Comparison of ENCODE assay signal across 1 cellular context in genomic region chr15:72319985-72320671, GRCh38.
TF ChIP-seq lines count a peak whose summit lies in the region.

Gene CELF6 (minus strand): TSS chr15:72320157. CDS start chr15:72319874, 283 bp downstream.

TF ChIP-seq in HEK293, 187 proteins besides CTCF, POLR2A, EP300 and RAD21 (continued from another document and continues in another):
- no peak for TF ChIP-seq ZBTB44 (tag by site-specific recombination; IDR thresholded peaks at IDR 0.05)
- TF ChIP-seq ZNF394 (tag by site-specific recombination; IDR thresholded peaks at IDR 0.05; ENCODE audit: borderline replicate concordance): no peak
- TF ChIP-seq ZNF776 (tag by site-specific recombination; IDR thresholded peaks at IDR 0.05; ENCODE audit: borderline replicate concordance): no peak
- TF ChIP-seq GLIS1 (tag by site-specific recombination; IDR thresholded peaks at IDR 0.05): peak; percentile 65
- no peak for TF ChIP-seq ZNF514 (tag by site-specific recombination; IDR thresholded peaks at IDR 0.05)
- TF ChIP-seq, protein P1, sequence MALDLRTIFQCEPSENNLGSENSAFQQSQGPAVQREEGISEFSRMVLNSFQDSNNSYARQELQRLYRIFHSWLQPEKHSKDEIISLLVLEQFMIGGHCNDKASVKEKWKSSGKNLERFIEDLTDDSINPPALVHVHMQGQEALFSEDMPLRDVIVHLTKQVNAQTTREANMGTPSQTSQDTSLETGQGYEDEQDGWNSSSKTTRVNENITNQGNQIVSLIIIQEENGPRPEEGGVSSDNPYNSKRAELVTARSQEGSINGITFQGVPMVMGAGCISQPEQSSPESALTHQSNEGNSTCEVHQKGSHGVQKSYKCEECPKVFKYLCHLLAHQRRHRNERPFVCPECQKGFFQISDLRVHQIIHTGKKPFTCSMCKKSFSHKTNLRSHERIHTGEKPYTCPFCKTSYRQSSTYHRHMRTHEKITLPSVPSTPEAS (tag by site-specific recombination; IDR thresholded peaks at IDR 0.05): peak; percentile 99
- TF ChIP-seq ZNF785 (tag by site-specific recombination; IDR thresholded peaks at IDR 0.05): peak; percentile 98
- peak; percentile 38; the same call in 1 of the 2 replicates for TF ChIP-seq ZNF660 (tag by site-specific recombination; IDR thresholded peaks at IDR 0.05)
- TF ChIP-seq ZNF530 (tag by site-specific recombination; IDR thresholded peaks at IDR 0.05; ENCODE audit: low read depth): no peak
- peak; percentile 95 for TF ChIP-seq ZBTB26 (tag by site-specific recombination; optimal IDR thresholded peaks at IDR 0.05)
- TF ChIP-seq, protein P2, sequence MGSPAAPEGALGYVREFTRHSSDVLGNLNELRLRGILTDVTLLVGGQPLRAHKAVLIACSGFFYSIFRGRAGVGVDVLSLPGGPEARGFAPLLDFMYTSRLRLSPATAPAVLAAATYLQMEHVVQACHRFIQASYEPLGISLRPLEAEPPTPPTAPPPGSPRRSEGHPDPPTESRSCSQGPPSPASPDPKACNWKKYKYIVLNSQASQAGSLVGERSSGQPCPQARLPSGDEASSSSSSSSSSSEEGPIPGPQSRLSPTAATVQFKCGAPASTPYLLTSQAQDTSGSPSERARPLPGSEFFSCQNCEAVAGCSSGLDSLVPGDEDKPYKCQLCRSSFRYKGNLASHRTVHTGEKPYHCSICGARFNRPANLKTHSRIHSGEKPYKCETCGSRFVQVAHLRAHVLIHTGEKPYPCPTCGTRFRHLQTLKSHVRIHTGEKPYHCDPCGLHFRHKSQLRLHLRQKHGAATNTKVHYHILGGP (tag by site-specific recombination; IDR thresholded peaks at IDR 0.05): no peak
- TF ChIP-seq, protein P3, sequence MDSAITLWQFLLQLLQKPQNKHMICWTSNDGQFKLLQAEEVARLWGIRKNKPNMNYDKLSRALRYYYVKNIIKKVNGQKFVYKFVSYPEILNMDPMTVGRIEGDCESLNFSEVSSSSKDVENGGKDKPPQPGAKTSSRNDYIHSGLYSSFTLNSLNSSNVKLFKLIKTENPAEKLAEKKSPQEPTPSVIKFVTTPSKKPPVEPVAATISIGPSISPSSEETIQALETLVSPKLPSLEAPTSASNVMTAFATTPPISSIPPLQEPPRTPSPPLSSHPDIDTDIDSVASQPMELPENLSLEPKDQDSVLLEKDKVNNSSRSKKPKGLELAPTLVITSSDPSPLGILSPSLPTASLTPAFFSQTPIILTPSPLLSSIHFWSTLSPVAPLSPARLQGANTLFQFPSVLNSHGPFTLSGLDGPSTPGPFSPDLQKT (IDR thresholded peaks at IDR 0.05; ENCODE audit: borderline replicate concordance, low read depth, low read length): no peak
- 0 out of 2 replicates have a peak, but pooled peaks have one; percentile 48 for TF ChIP-seq ZNF24 (tag by site-specific recombination; IDR thresholded peaks at IDR 0.05)
- peak; percentile 48; the same call in 1 of the 2 replicates for TF ChIP-seq ZFP37 (tag by site-specific recombination; IDR thresholded peaks at IDR 0.05)
- TF ChIP-seq ZNF140 (tag by site-specific recombination; IDR thresholded peaks at IDR 0.05): no peak
- no peak for TF ChIP-seq ZNF423 (tag by site-specific recombination; IDR thresholded peaks at IDR 0.05)
- no peak for TF ChIP-seq ZNF521 (tag by site-specific recombination; IDR thresholded peaks at IDR 0.05)
- no peak for TF ChIP-seq ZBTB49 (tag by site-specific recombination; IDR thresholded peaks at IDR 0.05; ENCODE audit: low read depth)
- peak; percentile 54 for TF ChIP-seq ZFP69B (tag by site-specific recombination; IDR thresholded peaks at IDR 0.05)
- no peak for TF ChIP-seq ZNF513 (tag by site-specific recombination; IDR thresholded peaks at IDR 0.05)
- TF ChIP-seq ZNF391 (tag by site-specific recombination; IDR thresholded peaks at IDR 0.05; ENCODE audit: borderline replicate concordance, low read depth): no peak; the same call in 1 of the 2 replicates
- TF ChIP-seq HIC1 (tag by site-specific recombination; IDR thresholded peaks at IDR 0.05): peak; percentile 78
- TF ChIP-seq, protein P4, sequence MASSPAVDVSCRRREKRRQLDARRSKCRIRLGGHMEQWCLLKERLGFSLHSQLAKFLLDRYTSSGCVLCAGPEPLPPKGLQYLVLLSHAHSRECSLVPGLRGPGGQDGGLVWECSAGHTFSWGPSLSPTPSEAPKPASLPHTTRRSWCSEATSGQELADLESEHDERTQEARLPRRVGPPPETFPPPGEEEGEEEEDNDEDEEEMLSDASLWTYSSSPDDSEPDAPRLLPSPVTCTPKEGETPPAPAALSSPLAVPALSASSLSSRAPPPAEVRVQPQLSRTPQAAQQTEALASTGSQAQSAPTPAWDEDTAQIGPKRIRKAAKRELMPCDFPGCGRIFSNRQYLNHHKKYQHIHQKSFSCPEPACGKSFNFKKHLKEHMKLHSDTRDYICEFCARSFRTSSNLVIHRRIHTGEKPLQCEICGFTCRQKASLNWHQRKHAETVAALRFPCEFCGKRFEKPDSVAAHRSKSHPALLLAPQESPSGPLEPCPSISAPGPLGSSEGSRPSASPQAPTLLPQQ (tag by site-specific recombination; IDR thresholded peaks at IDR 0.05): peak; percentile 70
- TF ChIP-seq HOXA7 (CRISPR knock-in tag; IDR thresholded peaks at IDR 0.05; ENCODE audit: borderline replicate concordance): no peak
- TF ChIP-seq ZNF214 (tag by site-specific recombination; IDR thresholded peaks at IDR 0.05; ENCODE audit: borderline replicate concordance): no peak
- no peak for TF ChIP-seq ZNF792 (tag by site-specific recombination; IDR thresholded peaks at IDR 0.05)
- no peak for TF ChIP-seq AEBP2 (tag by site-specific recombination; IDR thresholded peaks at IDR 0.05; ENCODE audit: borderline replicate concordance)
- TF ChIP-seq ZNF747 (tag by site-specific recombination; IDR thresholded peaks at IDR 0.05): no peak
- peak; percentile 100 for TF ChIP-seq KLF10 (tag by site-specific recombination; IDR thresholded peaks at IDR 0.05)
- TF ChIP-seq, protein P5, sequence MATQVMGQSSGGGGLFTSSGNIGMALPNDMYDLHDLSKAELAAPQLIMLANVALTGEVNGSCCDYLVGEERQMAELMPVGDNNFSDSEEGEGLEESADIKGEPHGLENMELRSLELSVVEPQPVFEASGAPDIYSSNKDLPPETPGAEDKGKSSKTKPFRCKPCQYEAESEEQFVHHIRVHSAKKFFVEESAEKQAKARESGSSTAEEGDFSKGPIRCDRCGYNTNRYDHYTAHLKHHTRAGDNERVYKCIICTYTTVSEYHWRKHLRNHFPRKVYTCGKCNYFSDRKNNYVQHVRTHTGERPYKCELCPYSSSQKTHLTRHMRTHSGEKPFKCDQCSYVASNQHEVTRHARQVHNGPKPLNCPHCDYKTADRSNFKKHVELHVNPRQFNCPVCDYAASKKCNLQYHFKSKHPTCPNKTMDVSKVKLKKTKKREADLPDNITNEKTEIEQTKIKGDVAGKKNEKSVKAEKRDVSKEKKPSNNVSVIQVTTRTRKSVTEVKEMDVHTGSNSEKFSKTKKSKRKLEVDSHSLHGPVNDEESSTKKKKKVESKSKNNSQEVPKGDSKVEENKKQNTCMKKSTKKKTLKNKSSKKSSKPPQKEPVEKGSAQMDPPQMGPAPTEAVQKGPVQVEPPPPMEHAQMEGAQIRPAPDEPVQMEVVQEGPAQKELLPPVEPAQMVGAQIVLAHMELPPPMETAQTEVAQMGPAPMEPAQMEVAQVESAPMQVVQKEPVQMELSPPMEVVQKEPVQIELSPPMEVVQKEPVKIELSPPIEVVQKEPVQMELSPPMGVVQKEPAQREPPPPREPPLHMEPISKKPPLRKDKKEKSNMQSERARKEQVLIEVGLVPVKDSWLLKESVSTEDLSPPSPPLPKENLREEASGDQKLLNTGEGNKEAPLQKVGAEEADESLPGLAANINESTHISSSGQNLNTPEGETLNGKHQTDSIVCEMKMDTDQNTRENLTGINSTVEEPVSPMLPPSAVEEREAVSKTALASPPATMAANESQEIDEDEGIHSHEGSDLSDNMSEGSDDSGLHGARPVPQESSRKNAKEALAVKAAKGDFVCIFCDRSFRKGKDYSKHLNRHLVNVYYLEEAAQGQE (tag by site-specific recombination; IDR thresholded peaks at IDR 0.05): no peak
- TF ChIP-seq SP2 (tag by site-specific recombination; IDR thresholded peaks at IDR 0.05): peak; percentile 77
- TF ChIP-seq ZNF398 (tag by site-specific recombination; IDR thresholded peaks at IDR 0.05): peak; percentile 35; the same call in 1 of the 2 replicates
- TF ChIP-seq ZNF777 (tag by site-specific recombination; IDR thresholded peaks at IDR 0.05; ENCODE audit: borderline replicate concordance): peak; percentile 38; the same call in 1 of the 2 replicates
- TF ChIP-seq GLI4 (tag by site-specific recombination; IDR thresholded peaks at IDR 0.05): no peak
